32 cellular contexts compared by ENCODE assay signal in genomic region chr1:220834155-220834870, GRCh38. TPM values are rescaled to one million over a fixed set of nuclear protein-coding genes. Genes with fewer than 3 reads are reported as not detected.
"Had no signal": no experiment of that assay in that cellular context is flagged by ENCODE, and none has a peak within 500 bp of the region (broad histone marks: within the 10 kb centered on the region; RNA-seq: fewer than 3 reads in every experiment).

No MANE protein-coding gene starts in this region.

- H3K4me1 ChIP-seq: SJCRH30 had no signal

- H3K27ac ChIP-seq: KMS-11, PC-9, RWPE1, SJCRH30, SK-N-MC had no signal

- ATAC-seq: Panc1, Right ventricle myocardium inferior, T-cell had no signal

- H3K4me3 ChIP-seq: PC-9, SJCRH30, SK-N-MC had no signal

- DNase-seq: Karpas-422, NCI-H1048, NCI-H1092 treated with DMSO at 0.1 percent for 48 hours, NCI-H1105 treated with DMSO at 0.1 percent for 48 hours, NCI-H1417, NCI-H1436, NCI-H146, NCI-H1694, NCI-H187 treated with DMSO at 0.1 percent for 48 hours, NCI-H2029, NCI-H2081, NCI-H2171, NCI-H226, NCI-H446 treated with DMSO at 0.1 percent for 48 hours, NCI-H510A, NCI-H524, NCI-H526, NCI-H69, NCI-H748 treated with DMSO at 0.1 percent for 48 hours, PC-9, SHP77, SIG-M5, SJCRH30, T-cell had no signal

- H3K36me3 ChIP-seq: SJCRH30 had no signal

- H3K9me3 ChIP-seq: SJCRH30 had no signal

- H3K27me3 ChIP-seq: SJCRH30 had no signal

- H2AFZ ChIP-seq: PC-9 had no signal

- H3K4me2 ChIP-seq: KMS-11, PC-9 had no signal

- H3K9ac ChIP-seq: KMS-11 had no signal

- FAIRE-seq: RCC 7860 had no signal

RNA-seq across cellular contexts. Expression of gene HLX, which starts 44.9 kb away (rescaled TPM):
- total RNA-seq: OCI-LY7 had no signal

RNA-seq across cellular contexts. Expression of gene MTARC1, which starts 47.6 kb away (rescaled TPM):
- total RNA-seq: OCI-LY7, RPMI7951 had no signal
